Comparison of ENCODE assay signal across 18 cellular contexts in the genomic region with DNA sequence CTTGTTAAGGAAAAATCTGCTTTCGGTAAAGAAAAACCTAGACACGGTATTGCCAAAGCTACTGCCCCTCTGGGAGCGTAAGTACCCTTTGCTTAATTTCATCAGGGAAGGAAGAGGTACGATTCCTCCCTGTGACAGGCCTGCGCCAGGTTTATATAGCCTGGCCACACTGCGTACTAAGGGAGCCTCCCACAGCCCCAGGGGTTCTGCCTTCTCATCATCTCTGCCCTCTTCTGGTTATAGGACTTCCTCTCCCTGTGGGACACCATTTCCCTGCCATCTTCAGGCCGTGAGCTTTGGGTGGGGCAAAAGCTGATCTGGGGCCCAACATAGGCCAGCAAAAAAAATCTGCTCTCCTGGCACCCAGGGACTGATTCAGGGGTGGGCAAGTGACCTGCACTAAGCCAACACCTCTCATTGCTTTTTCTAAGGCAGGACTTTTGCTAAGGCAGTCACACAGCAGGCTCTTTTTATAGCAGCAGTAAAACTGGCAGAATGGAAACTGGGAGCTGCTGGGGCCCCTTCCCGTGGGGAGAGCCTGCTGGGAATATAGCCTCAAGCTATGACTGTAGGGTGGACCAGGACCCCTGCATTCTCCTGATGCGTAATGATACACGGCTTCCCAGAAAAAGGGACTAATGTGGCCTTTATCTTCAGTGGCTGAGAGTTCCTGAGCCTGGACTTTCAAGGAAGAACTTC.
DNase-seq lines count a peak whose midpoint lies in the region; ATAC-seq and TF ChIP-seq lines count a peak whose summit lies in the region.
"Had no signal": no experiment of that assay in that cellular context is flagged by ENCODE, and none has a peak within 500 bp of the region (broad histone marks: within the 10 kb centered on the region; RNA-seq: fewer than 3 reads in every experiment).

No MANE protein-coding gene starts in this region.

- H3K4me3 ChIP-seq in BLaER1 treated with 17β-estradiol and CSF1 and Interleukin-3, amounts not matched to agents 10 nM and 100 nM = no peak overlapping the region
- no peak overlapping the region for H3K4me3 ChIP-seq in rectal smooth muscle tissue (ENCODE audit: low read length)
- no peak overlapping the region for H3K4me3 ChIP-seq in prostate gland
- H3K4me3 ChIP-seq: body of pancreas, SJCRH30, thoracic aorta had no signal

- peaks cover 0 to 39% (median 0%) of the 10 kb centered on the region in 11 experiments; a peak in 4 of 22 replicates for H3K36me3 ChIP-seq in BLaER1 treated with 17β-estradiol and CSF1 and Interleukin-3, amounts not matched to agents 10 nM and 100 nM
- H3K36me3 ChIP-seq in rectal smooth muscle tissue (ENCODE audit: control insufficient read depth, insufficient read depth, low read length) = peaks cover 8% of the 10 kb centered on the region
- H3K36me3 ChIP-seq in prostate gland = no peaks in the 10 kb centered on the region
- H3K36me3 ChIP-seq: SJCRH30 had no signal

- no peaks in the 10 kb centered on the region for H3K27me3 ChIP-seq in BLaER1 treated with 17β-estradiol and CSF1 and Interleukin-3, amounts not matched to agents 10 nM and 100 nM
- no peaks in the 10 kb centered on the region for H3K27me3 ChIP-seq in rectal smooth muscle tissue (ENCODE audit: control insufficient read depth, insufficient read depth, low read length)
- H3K27me3 ChIP-seq in prostate gland (replicated peaks; ENCODE audit: insufficient read depth) = no peaks in the 10 kb centered on the region
- H3K27me3 ChIP-seq: body of pancreas, SJCRH30 had no signal

- no peak overlapping the region for H3K9ac ChIP-seq in BLaER1 treated with 17β-estradiol and CSF1 and Interleukin-3, amounts not matched to agents 10 nM and 100 nM
- H3K9ac ChIP-seq in rectal smooth muscle tissue (ENCODE audit: low read length) = no peak overlapping the region

- CTCF ChIA-PET in RWPE1 (lab: Yijun Ruan, JAX) = no interaction called here

- no peak for DNase-seq in RWPE1 (ENCODE audit: low spot score)
- DNase-seq in left colon = no peak
- DNase-seq in NCI-H2227 treated with DMSO at 0.1 percent for 48 hours (lab: John Stamatoyannopoulos, UW) = no peak
- DNase-seq in NCI-H1092 treated with DMSO at 0.1 percent for 48 hours (lab: John Stamatoyannopoulos, UW) = no peak
- DNase-seq in prostate gland (ENCODE audit: low spot score) = no peak
- no peak for DNase-seq in DMS53 (lab: John Stamatoyannopoulos, UW)
- DNase-seq: activated CD4-positive, CD25-positive, alpha-beta regulatory T cell; body of pancreas; CD4-positive, alpha-beta memory T cell; HCEC 1CT; KBM-7; naive thymus-derived CD8-positive, alpha-beta T cell; NCI-H526 treated with DMSO at 0.1 percent for 48 hours; SJCRH30 had no signal

- peaks cover 0 to 16% (median 0%) of the 10 kb centered on the region in 11 experiments; a peak in 2 of 22 replicates for H3K9me3 ChIP-seq in BLaER1 treated with 17β-estradiol and CSF1 and Interleukin-3, amounts not matched to agents 10 nM and 100 nM (replicated peaks in 1 of 11)
- no peaks in the 10 kb centered on the region for H3K9me3 ChIP-seq in prostate gland
- H3K9me3 ChIP-seq: body of pancreas, SJCRH30, thoracic aorta had no signal

- intact Hi-C loops in left colon (cut with DNase I, micrococcal nuclease) (no loop called here), prostate gland (cut with DNase I) (no loop called here)

- H4K20me1 ChIP-seq in BLaER1 treated with 17β-estradiol and CSF1 and Interleukin-3, amounts not matched to agents 10 nM and 100 nM = no peaks in the 10 kb centered on the region

- POLR2A ChIA-PET in RWPE1 (lab: Yijun Ruan, JAX; ENCODE audit: low non-redundant PET) = no interaction called here

- peaks cover 0 to 21% (median 9%) of the 10 kb centered on the region in 10 experiments; a peak in 13 of 20 replicates for H3K4me1 ChIP-seq in BLaER1 treated with 17β-estradiol and CSF1 and Interleukin-3, amounts not matched to agents 10 nM and 100 nM
- H3K4me1 ChIP-seq in rectal smooth muscle tissue (ENCODE audit: control insufficient read depth, insufficient read depth, low read length) = peaks cover 44% of the 10 kb centered on the region
- H3K4me1 ChIP-seq in prostate gland (replicated peaks) = peaks cover 16% of the 10 kb centered on the region

- no peak for TF ChIP-seq POLR2A in prostate gland (IDR thresholded peaks at IDR 0.05)

- peak; percentile 44 for ATAC-seq in left colon
- ATAC-seq: body of pancreas; naive thymus-derived CD8-positive, alpha-beta T cell had no signal

- H3K4me2 ChIP-seq in BLaER1 treated with 17β-estradiol and CSF1 and Interleukin-3, amounts not matched to agents 10 nM and 100 nM = peak overlapping the region in 6 of 11 experiments; percentile 10 to 28 (median 20); a peak in 7 of 22 replicates

- 80% methylated on average over 10 of the region's 10 CpGs for WGBS in prostate gland

- TF ChIP-seq CTCF in RWPE1 (conservative IDR thresholded peaks at IDR 0.05; ENCODE audit: low read depth) (no peak), prostate gland (IDR thresholded peaks at IDR 0.05) (no peak)

- no peak overlapping the region; a peak in 1 of 22 replicates for H3K27ac ChIP-seq in BLaER1 treated with 17β-estradiol and CSF1 and Interleukin-3, amounts not matched to agents 10 nM and 100 nM
- H3K27ac ChIP-seq in RWPE1 (peak overlapping the region; percentile 14; the same call in 1 of the 2 replicates), rectal smooth muscle tissue (ENCODE audit: low read depth, low read length) (peak overlapping the region; percentile 81), prostate gland (peak overlapping the region in 1 of 2 donors; percentile 79)
- H3K27ac ChIP-seq: body of pancreas, epithelial cell of prostate, SJCRH30 had no signal

Comparison
In these comparisons a context has a peak if more than half of its experiments do, and no peak if none do; other contexts are left out.
1. H3K27ac ChIP-seq: peak in RWPE1 (single experiment) and rectal smooth muscle tissue (single experiment); none in BLaER1 treated with 17β-estradiol and CSF1 and Interleukin-3, amounts not matched to agents 10 nM and 100 nM (0 of 11).